24 cellular contexts compared by ENCODE assay signal in genomic region chr10:61020420-61021158, GRCh38.
"Had no signal": no experiment of that assay in that cellular context is flagged by ENCODE, and none has a peak within 500 bp of the region (broad histone marks: within the 10 kb centered on the region; RNA-seq: fewer than 3 reads in every experiment).

No MANE protein-coding gene starts in this region.

- H3K36me3 ChIP-seq: SJSA1 had no signal

- H3K4me2 ChIP-seq: KMS-11 had no signal

- H3K9ac ChIP-seq: KMS-11 had no signal

- FAIRE-seq: HTR-8/SVneo, RCC 7860 had no signal

- H3K9me3 ChIP-seq: SJSA1 had no signal

- H3K27ac ChIP-seq: HL-60, KMS-11, SJSA1, SK-N-MC had no signal

- H3K4me3 ChIP-seq: K562, SJSA1, SK-N-MC had no signal

- ATAC-seq: K562 had no signal

- DNase-seq: Kasumi-1, MM.1S, NCI-H1092 treated with DMSO at 0.1 percent for 48 hours, NCI-H1436, NCI-H187, NCI-H2029, NCI-H2081 treated with DMSO at 0.1 percent for 48 hours, NCI-H2171, NCI-H226, NCI-H446, NCI-H510A, NCI-H524 treated with DMSO at 0.1 percent for 48 hours, NCI-H69, NCI-H774, Right ventricle myocardium superior, RPMI8226, SIG-M5 had no signal

- H3K27me3 ChIP-seq: SJSA1 had no signal

- H3K4me1 ChIP-seq: SJSA1 had no signal
